ENCODE assay signal across 8 cellular contexts in genomic region chr7:4849390-4849789, GRCh38. TPM values are rescaled to one million over a fixed set of nuclear protein-coding genes. Genes with fewer than 3 reads are reported as not detected.
DNase-seq lines count a peak whose midpoint lies in the region; ATAC-seq, FAIRE-seq and TF ChIP-seq lines count a peak whose summit lies in the region.

No MANE protein-coding gene starts in this region.

- H3K36me3 Mint-ChIP-seq in type B pancreatic cell, result peaks cover 9% of the 10 kb centered on the region

- peak; percentile 52 for TF ChIP-seq CTCF in type B pancreatic cell (conservative IDR thresholded peaks at IDR 0.05)
- TF ChIP-seq CTCF in omental fat pad (IDR thresholded peaks at IDR 0.05), result no peak

- peaks cover 6% of the 10 kb centered on the region for H3K4me1 Mint-ChIP-seq in type B pancreatic cell (ENCODE audit: unreplicated experiment)

- peaks cover 11% of the 10 kb centered on the region for H3K27me3 Mint-ChIP-seq in type B pancreatic cell

- no peak overlapping the region for H3K27ac Mint-ChIP-seq in type B pancreatic cell

- DNase-seq in DMS 273 (lab: John Stamatoyannopoulos, UW; ENCODE audit: unreplicated experiment) (peak; percentile 73), HTR-8/SVneo (ENCODE audit: insufficient read length, low spot score) (peak; percentile 76), RPMI8226 (peak; percentile 50), globus pallidus (ENCODE audit: low spot score) (peak; percentile 63), type B pancreatic cell (ENCODE audit: extremely low spot score, unreplicated experiment) (no peak), germinal center (ENCODE audit: low spot score) (no peak), omental fat pad (ENCODE audit: low spot score) (no peak)

- peak; percentile 28 for FAIRE-seq in HTR-8/SVneo (lab: Jason Lieb, UNC)

- ATAC-seq in HG02973 (IDR thresholded peaks at IDR 0.05; ENCODE audit: unreplicated experiment) (no peak), omental fat pad (ENCODE audit: low FRiP score) (no peak)

- H3K4me3 Mint-ChIP-seq in type B pancreatic cell, result no peak overlapping the region

- H3K9me3 Mint-ChIP-seq in type B pancreatic cell, result peaks cover 5% of the 10 kb centered on the region

RNA-seq across cellular contexts. Expression of gene PAPOLB, which starts 12.4 kb away (rescaled TPM):
- total RNA-seq in type B pancreatic cell (ENCODE audit: low replicate concordance) (0.07 and 0.56 TPM in 2 replicates), omental fat pad (1 to 10 TPM in 1 of 4 donors, under 1 TPM in 3; 0.12 to 1.4 (median 0.31) TPM)

RNA-seq across cellular contexts. Expression of gene RADIL, which starts 34.1 kb away (rescaled TPM):
- total RNA-seq in type B pancreatic cell (ENCODE audit: low replicate concordance) (0.93 and 11.8 TPM in 2 replicates), omental fat pad (10 to 100 TPM in 1 of 4 donors, 1 to 10 TPM in 3; 1.1 to 12.3 (median 4.4) TPM)

Comparison
In these comparisons a context has a peak if more than half of its experiments do, and no peak if none do; other contexts are left out.
1. DNase-seq: peak in DMS 273 (single experiment), HTR-8/SVneo (single experiment), RPMI8226 (single experiment) and globus pallidus (single experiment); none in type B pancreatic cell (single experiment), germinal center (single experiment) and omental fat pad (single experiment).